In the genomic region with DNA sequence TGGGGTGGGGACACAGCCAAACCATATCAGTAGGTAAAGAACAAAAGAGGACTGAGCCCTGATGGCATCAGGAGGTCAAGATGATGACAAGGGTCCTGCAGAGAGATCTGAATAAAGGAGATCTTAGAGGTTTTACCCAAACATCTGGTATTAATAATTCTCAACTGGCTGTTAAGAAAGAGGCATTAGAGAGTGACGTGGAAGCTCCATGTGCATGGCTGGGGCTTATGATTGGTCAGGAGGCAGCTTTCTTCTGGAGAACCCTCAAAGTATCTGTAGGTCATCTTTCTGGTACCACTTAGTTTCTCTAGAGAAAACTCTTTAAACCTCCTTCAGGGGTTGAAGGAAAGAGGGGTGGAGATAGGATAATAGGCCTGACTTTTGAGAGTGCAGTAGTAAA, we compare ENCODE assay signal across 19 cellular contexts. TPM values are rescaled to one million over a fixed set of nuclear protein-coding genes. Genes with fewer than 3 reads are reported as not detected.
A peak's percentile ranks its signal among the peaks of the same experiment; 100 is the strongest.
DNase-seq lines count a peak whose midpoint lies in the region; ATAC-seq and TF ChIP-seq lines count a peak whose summit lies in the region.
"Had no signal": no experiment of that assay in that cellular context is flagged by ENCODE, and none has a peak within 500 bp of the region (broad histone marks: within the 10 kb centered on the region; RNA-seq: fewer than 3 reads in every experiment).

No MANE protein-coding gene starts in this region.

- no peaks in the 10 kb centered on the region for H3K9me2 ChIP-seq in GM23248 (ENCODE audit: insufficient read depth)

- no peak overlapping the region for H3K27ac ChIP-seq in GM23248
- H3K27ac ChIP-seq: SK-N-MC had no signal

- no peak overlapping the region for H3K27ac Mint-ChIP-seq in endothelial cell (ENCODE audit: unreplicated experiment)
- H3K27ac Mint-ChIP-seq: B cell, IgD-negative memory B cell had no signal

- H4K20me1 ChIP-seq in GM23248 (ENCODE audit: insufficient read depth): no peaks in the 10 kb centered on the region

- no peak for TF ChIP-seq CTCF in endothelial cell (IDR thresholded peaks at IDR 0.05; ENCODE audit: unreplicated experiment)
- no peak for TF ChIP-seq CTCF in fibroblast of the aortic adventitia (IDR thresholded peaks at IDR 0.05; ENCODE audit: insufficient read depth, low read length)

- in situ Hi-C loops in GM23248 (cut with MboI): no loop called here

- H2AFZ ChIP-seq in GM23248: no peak overlapping the region

- ATAC-seq in HG02588 (IDR thresholded peaks at IDR 0.05; ENCODE audit: unreplicated experiment): no peak
- ATAC-seq in GM18858 (IDR thresholded peaks at IDR 0.05; ENCODE audit: unreplicated experiment): no peak

- H3K4me2 ChIP-seq in GM23248 (ENCODE audit: unreplicated experiment): no peak overlapping the region

- H3K27me3 Mint-ChIP-seq in endothelial cell (ENCODE audit: unreplicated experiment): peaks cover 2% of the 10 kb centered on the region
- H3K27me3 Mint-ChIP-seq: B cell, IgD-negative memory B cell had no signal

- no peaks in the 10 kb centered on the region for H3K79me2 ChIP-seq in GM23248 (ENCODE audit: insufficient read depth)

- peaks cover 10% of the 10 kb centered on the region for H3K9me3 Mint-ChIP-seq in endothelial cell (ENCODE audit: unreplicated experiment)
- H3K9me3 Mint-ChIP-seq: IgD-negative memory B cell had no signal

- WGBS in GM23248 (ENCODE audit: low coverage in 1 of 2, low lambda C conversion rate in 2 of 2, missing lambda C conversion rate in 2 of 2), 2 experiments: 54 to 61% methylated on average over 1 of the region's 1 CpG

- H3F3A ChIP-seq in GM23248 (ENCODE audit: insufficient read depth): no peaks in the 10 kb centered on the region

- H3K27me3 ChIP-seq in GM23248 (replicated peaks; ENCODE audit: insufficient read depth): no peaks in the 10 kb centered on the region

- no peaks in the 10 kb centered on the region for H3K9me3 ChIP-seq in GM23248 (ENCODE audit: low read depth)

- peaks cover 10% of the 10 kb centered on the region; the same call in 1 of the 2 replicates for H3K4me1 ChIP-seq in GM23248 (ENCODE audit: insufficient read depth)

- peak overlapping the region; percentile 65 for H3K4me3 Mint-ChIP-seq in endothelial cell (ENCODE audit: unreplicated experiment)
- H3K4me3 Mint-ChIP-seq: B cell, CD14-positive monocyte, IgD-negative memory B cell had no signal

- no peak overlapping the region for H3K9ac ChIP-seq in GM23248

- DNase-seq in GM23248: peak; percentile 40
- DNase-seq in endothelial cell (ENCODE audit: low spot score): no peak
- DNase-seq in fibroblast of the aortic adventitia (ENCODE audit: low read depth): peak; percentile 25
- DNase-seq in UCSD-AML1 (lab: John Stamatoyannopoulos, UW; ENCODE audit: unreplicated experiment): no peak
- no peak for DNase-seq in NCI-H1930 (lab: John Stamatoyannopoulos, UW)
- DNase-seq: GDM1, Karpas-422, NCI-H187, NCI-H2107, NCI-H446 treated with DMSO at 0.1 percent for 48 hours, NCI-H526 treated with DMSO at 0.1 percent for 48 hours, RPMI8226, SHP77 treated with DMSO at 0.1 percent for 48 hours had no signal

- peaks cover 65% of the 10 kb centered on the region for H3K36me3 Mint-ChIP-seq in endothelial cell (ENCODE audit: low read depth, unreplicated experiment)

- H3K4me1 Mint-ChIP-seq in endothelial cell (ENCODE audit: unreplicated experiment): peaks cover 53% of the 10 kb centered on the region
- H3K4me1 Mint-ChIP-seq: B cell had no signal

- H3K36me3 ChIP-seq in GM23248 (ENCODE audit: low read depth): no peaks in the 10 kb centered on the region

- H3K4me3 ChIP-seq in GM23248: no peak overlapping the region
- no peak overlapping the region for H3K4me3 ChIP-seq in fibroblast of the aortic adventitia (ENCODE audit: low read depth, low read length)
- H3K4me3 ChIP-seq: SK-N-MC had no signal

RNA-seq across cellular contexts. Expression of a gene that starts 18.7 kb away (rescaled TPM):
- 2.0 and 7.5 TPM in 2 replicates for total RNA-seq in GM23248 (2014; rRNA removed; shearing (Covaris generic))
- 17.9 and 18.1 TPM in 2 replicates for polyA plus RNA-seq in GM23248 (2016; fragmentation: Nextera tagmentation; extraction: Ambion mirVana)
- total RNA-seq in endothelial cell (ENCODE audit: unreplicated experiment): 98.3 TPM
- total RNA-seq in fibroblast of the aortic adventitia (ENCODE audit: low replicate concordance): 3.6 and 8.0 TPM in 2 replicates

Comparison
In these comparisons a context has a peak if more than half of its experiments do, and no peak if none do; other contexts are left out.
1. DNase-seq: peak in GM23248 (single experiment) and fibroblast of the aortic adventitia (single experiment); none in endothelial cell (single experiment), UCSD-AML1 (single experiment) and NCI-H1930 (0 of 2).
2. RNA of a gene that starts 18.7 kb away (total RNA-seq): 98.3 TPM in endothelial cell (single experiment); 2.0 to 7.5 TPM in GM23248 and 3.6 to 8.0 TPM in fibroblast of the aortic adventitia; every median in the first group is over 10 times any median in the second.